Comparison of ENCODE assay signal across 13 cellular contexts in genomic region chr12:120961604-120962486, GRCh38. TPM values are rescaled to one million over a fixed set of nuclear protein-coding genes. Genes with fewer than 3 reads are reported as not detected.
A peak's percentile ranks its signal among the peaks of the same experiment; 100 is the strongest.
DNase-seq lines count a peak whose midpoint lies in the region; TF ChIP-seq lines count a peak whose summit lies in the region.
"Had no signal": no experiment of that assay in that cellular context is flagged by ENCODE, and none has a peak within 500 bp of the region (broad histone marks: within the 10 kb centered on the region; RNA-seq: fewer than 3 reads in every experiment).

No MANE protein-coding gene starts in this region.

- H3K4me1 Mint-ChIP-seq in activated naive CD4-positive, alpha-beta T cell treated with anti-CD3 and anti-CD28 coated beads for 36 hours (ENCODE audit: low read depth): peaks cover 42% of the 10 kb centered on the region

- TF ChIP-seq EP300 in transverse colon (IDR thresholded peaks at IDR 0.05; ENCODE audit: low read depth): no peak

- 37 to 61% methylated on average over 11 to 17 of the region's 17 CpGs for WGBS in transverse colon (ENCODE audit: low coverage in 1 of 2), 2 donors

- H3K36me3 Mint-ChIP-seq in activated naive CD4-positive, alpha-beta T cell treated with anti-CD3 and anti-CD28 coated beads for 36 hours (ENCODE audit: low read depth): no peaks in the 10 kb centered on the region
- H3K36me3 Mint-ChIP-seq: natural killer cell treated with Interleukin-12 subunit alpha and Interleukin-12 subunit beta and Interleukin-15 and Interleukin-18, amount 100 ng/mL, for 72 hours; stimulated activated memory B cell treated with anti-CD40 and anti-IgM and Interleukin-4, amounts not matched to agents 10 μg/mL and 1 μg/mL and 100 μg/mL, for 72 hours had no signal

- H3K27me3 ChIP-seq in transverse colon: no peaks in the 10 kb centered on the region
- H3K27me3 ChIP-seq: BLaER1 had no signal

- no peak for TF ChIP-seq POLR2A in transverse colon (IDR thresholded peaks at IDR 0.05)

- CTCF ChIA-PET in activated naive CD4-positive, alpha-beta T cell treated with anti-CD3 and anti-CD28 coated beads for 36 hours (lab: Charles Lee): interaction anchor here (1.0 to 1.5 kb wide), 3 partner anchors 10 to 125 kb away, joined by 3 to 7 read pairs (median 4); no protein-coding TSS in a partner anchor

- H3K4me3 Mint-ChIP-seq in activated naive CD4-positive, alpha-beta T cell treated with anti-CD3 and anti-CD28 coated beads for 36 hours: no peak overlapping the region
- H3K4me3 Mint-ChIP-seq: natural killer cell treated with Interleukin-12 subunit alpha and Interleukin-12 subunit beta and Interleukin-15 and Interleukin-18, amount 100 ng/mL, for 72 hours; stimulated activated memory B cell treated with anti-CD40 and anti-IgM and Interleukin-4, amounts not matched to agents 10 μg/mL and 1 μg/mL and 100 μg/mL, for 72 hours had no signal

- peak; percentile 23 for DNase-seq in activated naive CD4-positive, alpha-beta T cell treated with anti-CD3 and anti-CD28 coated beads for 36 hours
- no peak for DNase-seq in activated naive CD4-positive, alpha-beta T cell treated with Interleukin-2 at 50 U/mL for 16 hours
- DNase-seq in SK-N-MC (ENCODE audit: low read depth, low spot score) (peak; percentile 86), kidney tubule cell (ENCODE audit: low spot score) (peak; percentile 61), transverse colon (peak; percentile 92), NCI-H1417 (lab: John Stamatoyannopoulos, UW) (no peak), NCI-H1694 (lab: John Stamatoyannopoulos, UW) (no peak), NCI-H2196 treated with DMSO at 0.1 percent for 48 hours (lab: John Stamatoyannopoulos, UW; ENCODE audit: unreplicated experiment) (no peak)
- DNase-seq: NCI-H2171 treated with DMSO at 0.1 percent for 48 hours had no signal

- H3K4me3 ChIP-seq in SK-N-MC (peak overlapping the region; percentile 44), transverse colon (no peak overlapping the region)
- H3K4me3 ChIP-seq: BLaER1 had no signal

- H3K27ac ChIP-seq in SK-N-MC (peak overlapping the region; percentile 99), transverse colon (peak overlapping the region; percentile 83 to 89 (median 84))
- H3K27ac ChIP-seq: BLaER1 had no signal

- H3K9ac ChIP-seq in SK-N-MC (ENCODE audit: insufficient read length): peak overlapping the region; percentile 48
- H3K9ac ChIP-seq: BLaER1 had no signal

- peaks cover 6 to 55% (median 33%) of the 10 kb centered on the region in 4 donors for H3K4me1 ChIP-seq in transverse colon

- no peaks in the 10 kb centered on the region for H3K27me3 Mint-ChIP-seq in activated naive CD4-positive, alpha-beta T cell treated with anti-CD3 and anti-CD28 coated beads for 36 hours (ENCODE audit: low read depth)

- no peaks in the 10 kb centered on the region for H3K9me3 Mint-ChIP-seq in activated naive CD4-positive, alpha-beta T cell treated with anti-CD3 and anti-CD28 coated beads for 36 hours
- H3K9me3 Mint-ChIP-seq: natural killer cell treated with Interleukin-12 subunit alpha and Interleukin-12 subunit beta and Interleukin-15 and Interleukin-18, amount 100 ng/mL, for 72 hours; stimulated activated memory B cell treated with anti-CD40 and anti-IgM and Interleukin-4, amounts not matched to agents 10 μg/mL and 1 μg/mL and 100 μg/mL, for 72 hours had no signal

- in situ Hi-C loops in transverse colon (cut with MboI; ENCODE audit: low pct_ligation_motif_present in 1 of 4, low pct_unique_long_range_greater_than_20kb in 1 of 4, low sequenced_read_pairs in 3 of 4): loop anchor here in 3 of 4 donors (25.0 kb wide), 1 partner anchor 325 kb away; the partner anchor contains the start of gene CABP1 (in 3 of the 3)

- no peaks in the 10 kb centered on the region for H3K36me3 ChIP-seq in SK-N-MC (ENCODE audit: insufficient read depth, low read length)
- H3K36me3 ChIP-seq in transverse colon: no peaks in the 10 kb centered on the region
- H3K36me3 ChIP-seq: BLaER1 had no signal

- no peaks in the 10 kb centered on the region for H3K9me3 ChIP-seq in SK-N-MC (ENCODE audit: low read depth, low read length)
- H3K9me3 ChIP-seq in transverse colon: no peaks in the 10 kb centered on the region
- H3K9me3 ChIP-seq: BLaER1 had no signal

- H3K27ac Mint-ChIP-seq in activated naive CD4-positive, alpha-beta T cell treated with anti-CD3 and anti-CD28 coated beads for 36 hours: peak overlapping the region; percentile 50
- H3K27ac Mint-ChIP-seq: natural killer cell treated with Interleukin-12 subunit alpha and Interleukin-12 subunit beta and Interleukin-15 and Interleukin-18, amount 100 ng/mL, for 72 hours had no signal

- TF ChIP-seq CTCF in transverse colon (IDR thresholded peaks at IDR 0.05): no peak

- intact Hi-C loops in activated naive CD4-positive, alpha-beta T cell treated with anti-CD3 and anti-CD28 coated beads for 36 hours (cut with micrococcal nuclease): loop anchor here (1.0 kb wide), 4 partner anchors 18 to 179 kb away; no protein-coding TSS in a partner anchor
- intact Hi-C loops in transverse colon (cut with DNase I; ENCODE audit: low total_unique reads): no loop called here

RNA-seq across cellular contexts. Expression of gene HNF1A, which starts 16.5 kb away (rescaled TPM):
- not detected for total RNA-seq in activated naive CD4-positive, alpha-beta T cell treated with anti-CD3 and anti-CD28 coated beads for 36 hours
- 10 to 100 TPM; 16.5 to 71.4 (median 23.6) TPM for total RNA-seq in transverse colon
- total RNA-seq: aorta; natural killer cell treated with Interleukin-12 subunit alpha and Interleukin-12 subunit beta and Interleukin-15 and Interleukin-18, amount 100 ng/mL, for 72 hours had no signal

RNA-seq across cellular contexts. Expression of gene C12orf43, which starts 54.4 kb away (rescaled TPM):
- total RNA-seq in activated naive CD4-positive, alpha-beta T cell treated with anti-CD3 and anti-CD28 coated beads for 36 hours: 10 to 100 TPM; 14.1 to 15.0 TPM
- 10 to 100 TPM in 2 of 4 donors, 1 to 10 TPM in 2; 7.0 to 32.2 (median 18.0) TPM for total RNA-seq in transverse colon

RNA-seq across cellular contexts. Expression of gene SPPL3, which starts 57.7 kb away (rescaled TPM):
- 10 to 100 TPM; 19.8 to 22.2 TPM for total RNA-seq in activated naive CD4-positive, alpha-beta T cell treated with anti-CD3 and anti-CD28 coated beads for 36 hours
- 10 to 100 TPM; 34.7 to 45.4 (median 41.6) TPM for total RNA-seq in transverse colon

Comparison
In these comparisons a context has a peak if more than half of its experiments do, and no peak if none do; other contexts are left out.
1. DNase-seq: peak in activated naive CD4-positive, alpha-beta T cell treated with anti-CD3 and anti-CD28 coated beads for 36 hours (single experiment), SK-N-MC (single experiment), kidney tubule cell (single experiment) and transverse colon (single experiment); none in activated naive CD4-positive, alpha-beta T cell treated with Interleukin-2 at 50 U/mL for 16 hours (single experiment), NCI-H1417 (0 of 3), NCI-H1694 (single experiment) and NCI-H2196 treated with DMSO at 0.1 percent for 48 hours (single experiment).
2. RNA of gene HNF1A, which starts 16.5 kb away (total RNA-seq): 16.5 to 71.4 TPM in transverse colon; not detected in activated naive CD4-positive, alpha-beta T cell treated with anti-CD3 and anti-CD28 coated beads for 36 hours; every median in the first group is over 10 times any median in the second.